11 cellular contexts compared by ENCODE assay signal in the genomic region with DNA sequence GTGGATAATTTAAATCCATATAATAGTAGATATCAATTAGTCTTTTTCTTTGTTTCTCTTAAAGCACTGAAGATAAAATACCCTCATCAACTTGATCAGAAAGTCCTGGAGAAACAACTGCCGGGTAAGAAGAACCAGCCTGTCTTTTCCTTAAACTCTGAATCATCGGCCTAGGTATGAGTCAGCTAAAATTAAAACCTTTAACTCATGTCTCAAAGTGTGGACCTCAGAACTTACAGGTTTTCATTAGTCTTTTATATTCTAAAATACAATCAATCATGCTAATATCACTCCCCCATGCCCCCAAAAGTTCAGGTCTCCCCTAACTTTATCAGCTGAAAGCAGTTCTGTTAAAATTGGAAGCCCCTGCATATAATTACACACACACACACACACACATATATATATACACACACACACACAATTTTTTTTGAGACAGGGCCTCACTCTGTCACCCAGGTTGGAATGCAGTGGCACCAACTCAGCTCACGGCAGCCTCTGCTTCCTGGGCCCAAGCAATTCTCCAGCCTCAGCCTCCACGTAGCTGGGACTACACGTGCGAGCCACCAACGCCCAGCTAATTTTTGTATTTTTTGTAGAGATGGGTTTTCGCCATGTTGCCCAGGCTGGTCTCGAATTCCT.
A peak's percentile ranks its signal among the peaks of the same experiment; 100 is the strongest.
DNase-seq lines count a peak whose midpoint lies in the region; ATAC-seq, FAIRE-seq and TF ChIP-seq lines count a peak whose summit lies in the region.
"Had no signal": no experiment of that assay in that cellular context is flagged by ENCODE, and none has a peak within 500 bp of the region (broad histone marks: within the 10 kb centered on the region; RNA-seq: fewer than 3 reads in every experiment).

No MANE protein-coding gene starts in this region.

- DNase-seq in activated CD4-positive, CD25-positive, alpha-beta regulatory T cell treated with anti-CD3 and anti-CD28 coated beads, Interleukin-2, amount 50 U/mL, for 72 hours, result no peak
- DNase-seq in RCC 7860 (ENCODE audit: low spot score), result peak; percentile 58
- peak; percentile 55 to 76 for DNase-seq in erythroblast (lab: John Stamatoyannopoulos, UW)
- DNase-seq in gastrocnemius medialis, result no peak
- DNase-seq in D341Med (ENCODE audit: low spot score), result no peak
- no peak for DNase-seq in OCI-M2 (lab: John Stamatoyannopoulos, UW; ENCODE audit: unreplicated experiment)
- no peak for DNase-seq in cerebellar cortex (ENCODE audit: low spot score)
- DNase-seq: NCI-H526, occipital lobe had no signal

- H3K9me3 ChIP-seq in gastrocnemius medialis, result no peaks in the 10 kb centered on the region

- in situ Hi-C loops in gastrocnemius medialis (cut with MboI; ENCODE audit: low sequenced_read_pairs in 4 of 4), result loop anchor here in 1 of 4 donors (25.0 kb wide), 1 partner anchor 981 kb away; no protein-coding TSS in a partner anchor

- H3K27me3 ChIP-seq in gastrocnemius medialis, result no peaks in the 10 kb centered on the region
- H3K27me3 ChIP-seq: hepatocyte had no signal

- H3K27ac ChIP-seq in gastrocnemius medialis, result peak overlapping the region; percentile 64 to 72 (median 68)
- H3K27ac ChIP-seq: hepatocyte had no signal

- FAIRE-seq in RCC 7860 (lab: Jason Lieb, UNC), result peak; percentile 94

- intact Hi-C loops in gastrocnemius medialis (cut with DNase I; ENCODE audit: low total_unique reads), result no loop called here

- no peak overlapping the region for H3K4me3 ChIP-seq in gastrocnemius medialis
- H3K4me3 ChIP-seq: hepatocyte had no signal

- TF ChIP-seq POLR2A in erythroblast (IDR thresholded peaks at IDR 0.05; ENCODE audit: low read length), result no peak
- no peak for TF ChIP-seq POLR2A in gastrocnemius medialis (IDR thresholded peaks at IDR 0.05)

- peak; percentile 28 to 58 for ATAC-seq in activated CD4-positive, CD25-positive, alpha-beta regulatory T cell treated with anti-CD3 and anti-CD28 coated beads, Interleukin-2, amount 50 U/mL, for 24 hours
- peak; percentile 51 to 68 for ATAC-seq in gastrocnemius medialis

- H3K36me3 ChIP-seq in gastrocnemius medialis, result peaks cover 0 to 80% of the 10 kb centered on the region in 2 donors

- TF ChIP-seq CTCF in gastrocnemius medialis (IDR thresholded peaks at IDR 0.05 in 4 of 5, conservative IDR thresholded peaks at IDR 0.05 in 1 of 5), result no peak

- peaks cover 6 to 10% of the 10 kb centered on the region in 2 donors for H3K4me1 ChIP-seq in gastrocnemius medialis

Comparison
In these comparisons a context has a peak if more than half of its experiments do, and no peak if none do; other contexts are left out.
1. DNase-seq: peak in RCC 7860 (single experiment) and erythroblast (2 of 2); none in activated CD4-positive, CD25-positive, alpha-beta regulatory T cell treated with anti-CD3 and anti-CD28 coated beads, Interleukin-2, amount 50 U/mL, for 72 hours (single experiment), gastrocnemius medialis (0 of 2), D341Med (single experiment), OCI-M2 (single experiment) and cerebellar cortex (single experiment).